In the genomic region with DNA sequence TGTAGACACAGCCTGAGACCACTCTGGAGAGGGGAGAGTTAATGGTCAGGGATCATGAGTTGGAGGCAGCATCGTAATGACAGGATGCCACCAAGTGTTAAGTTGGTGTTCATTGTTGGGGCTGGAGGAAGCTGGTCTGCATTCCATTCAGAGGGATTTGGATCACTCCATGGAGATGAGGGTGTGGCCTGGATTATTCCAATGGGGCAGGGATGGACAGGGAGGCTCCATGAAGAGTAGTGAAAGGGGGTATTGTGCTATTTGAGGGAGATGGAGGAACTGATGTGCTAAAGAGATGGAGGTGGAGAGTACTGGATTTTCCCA, we compare ENCODE assay signal across 10 cellular contexts. TPM values are rescaled to one million over a fixed set of nuclear protein-coding genes. Genes with fewer than 3 reads are reported as not detected.
DNase-seq lines count a peak whose midpoint lies in the region; ATAC-seq, FAIRE-seq and TF ChIP-seq lines count a peak whose summit lies in the region.
"Had no signal": no experiment of that assay in that cellular context is flagged by ENCODE, and none has a peak within 500 bp of the region (broad histone marks: within the 10 kb centered on the region; RNA-seq: fewer than 3 reads in every experiment).

No MANE protein-coding gene starts in this region.

- POLR2A ChIA-PET in A673 (lab: Charles Lee; ENCODE audit: low non-redundant PET): no interaction called here

- CTCF ChIA-PET in A673 (lab: Charles Lee): no interaction called here

- H3K27ac ChIP-seq in A673 (ENCODE audit: low read depth, low read length, poor library complexity, severe bottlenecking) (peak overlapping the region; percentile 57), keratinocyte (ENCODE audit: control insufficient read depth, insufficient read depth, low read length) (no peak overlapping the region)

- no peaks in the 10 kb centered on the region for H3K9me1 ChIP-seq in keratinocyte (ENCODE audit: control insufficient read depth, extremely low read depth, insufficient read depth, low read length)

- intact Hi-C loops in A673 (cut with micrococcal nuclease; ENCODE audit: unreplicated experiment): no loop called here

- H3K27me3 ChIP-seq in A673 (replicated peaks; ENCODE audit: insufficient read depth, low read depth, low read length, poor library complexity) (no peaks in the 10 kb centered on the region), H7 (ENCODE audit: control insufficient read depth, insufficient read depth, low read length) (no peaks in the 10 kb centered on the region; the same call in 1 of the 2 replicates), keratinocyte (ENCODE audit: control insufficient read depth, extremely low read depth, insufficient read depth, low read length) (no peaks in the 10 kb centered on the region)

- peak; percentile 68 for FAIRE-seq in keratinocyte (lab: Jason Lieb, UNC)

- H3K4me2 ChIP-seq in keratinocyte (ENCODE audit: control insufficient read depth, extremely low read depth, insufficient read depth, low read depth, low read length): no peak overlapping the region

- no peak overlapping the region for H2AFZ ChIP-seq in keratinocyte (ENCODE audit: control insufficient read depth, low read length)

- no peak overlapping the region for H3K9ac ChIP-seq in keratinocyte (ENCODE audit: control insufficient read depth, extremely low read depth, insufficient read depth, low read length)

- peak; percentile 59 for DNase-seq in A673 (ENCODE audit: low spot score)
- peak; percentile 78 for DNase-seq in H7
- DNase-seq in astrocyte of the hippocampus (ENCODE audit: low read depth, low spot score): peak; percentile 66
- DNase-seq in keratinocyte (ENCODE audit: low read depth, low spot score): no peak
- no peak for DNase-seq in activated CD8-positive, alpha-beta memory T cell treated with anti-CD3 and anti-CD28 coated beads, Interleukin-2, amount 50 U/mL, for 4 hours
- DNase-seq in islet precursor cell: no peak
- DNase-seq in activated CD8-positive, alpha-beta memory T cell treated with anti-CD3 and anti-CD28 coated beads for 24 hours: no peak
- DNase-seq: DND-41; stimulated activated naive CD4-positive, alpha-beta T cell treated with Interleukin-2 at 50 U/mL for 16 hours had no signal

- dilution Hi-C loops in keratinocyte (cut with MboI; ENCODE audit: extremely low pct_ligation_motif_present, low sequenced_read_pairs): no loop called here

- H4K20me1 ChIP-seq in keratinocyte (ENCODE audit: control insufficient read depth, extremely low read depth, insufficient read depth, low read length): no peaks in the 10 kb centered on the region

- H3K36me3 ChIP-seq in A673 (ENCODE audit: insufficient read depth, low read length, poor library complexity, severe bottlenecking): peaks cover 53% of the 10 kb centered on the region
- peaks cover 22% of the 10 kb centered on the region for H3K36me3 ChIP-seq in H7 (replicated peaks; ENCODE audit: control insufficient read depth, insufficient read depth, low read length)
- peaks cover 6 to 13% of the 10 kb centered on the region in 2 experiments for H3K36me3 ChIP-seq in keratinocyte (ENCODE audit: control insufficient read depth in 2 of 2, extremely low read depth in 1 of 2, insufficient read depth in 2 of 2, low read length in 2 of 2)

- no peak for TF ChIP-seq CTCF in A673 (conservative IDR thresholded peaks at IDR 0.05; ENCODE audit: low read depth, low read length)
- TF ChIP-seq CTCF in keratinocyte (optimal IDR thresholded peaks at IDR 0.05 in 1 of 3, IDR thresholded peaks at IDR 0.05 in 1 of 3, conservative IDR thresholded peaks at IDR 0.05 in 1 of 3; ENCODE audit: extremely low read depth in 1 of 3, insufficient read depth in 2 of 3, low read length in 3 of 3): peak in 1 of 3 experiments; percentile 55

- no peak overlapping the region for H3K4me3 ChIP-seq in A673 (ENCODE audit: low read depth, low read length, poor library complexity, severe bottlenecking)
- no peak overlapping the region for H3K4me3 ChIP-seq in H7 (ENCODE audit: insufficient read depth, low read depth, low read length)
- no peak overlapping the region for H3K4me3 ChIP-seq in keratinocyte (ENCODE audit: control insufficient read depth in 2 of 3, extremely low read depth in 1 of 3, insufficient read depth in 2 of 3, low read depth in 1 of 3, low read length in 3 of 3)

- no TSS peak for BruUV-seq in A673 (replicated peaks; lab: Mats Ljungman, UMichigan)

- ATAC-seq in GM18511 (IDR thresholded peaks at IDR 0.05; ENCODE audit: unreplicated experiment): no peak

- H3K4me1 ChIP-seq in A673 (ENCODE audit: insufficient read depth, low read length, poor library complexity, severe bottlenecking) (no peaks in the 10 kb centered on the region), keratinocyte (ENCODE audit: control insufficient read depth, extremely low read depth, insufficient read depth, low read length) (peaks cover 5% of the 10 kb centered on the region)

- no peaks in the 10 kb centered on the region for H3K79me2 ChIP-seq in keratinocyte (ENCODE audit: control insufficient read depth, insufficient read depth, low read length)

- no peaks in the 10 kb centered on the region for H3K9me3 ChIP-seq in A673 (ENCODE audit: low read depth, low read length, poor library complexity, severe bottlenecking)
- H3K9me3 ChIP-seq in keratinocyte (ENCODE audit: control insufficient read depth, low read depth, low read length): no peaks in the 10 kb centered on the region

RNA-seq across cellular contexts. Expression of a gene that starts 1.1 kb away (rescaled TPM):
- total RNA-seq in A673 (2021): 9.9 and 19.9 TPM in 2 replicates
- 1.8 and 7.7 TPM in 2 replicates for total RNA-seq in H7 (2014; rRNA removed; shearing (Covaris generic))
- polyA plus RNA-seq in keratinocyte: 1.1 to 2.1 TPM (median 1.7 TPM) in 3 replicates
- 0.39 TPM for polyA plus RNA-seq in keratinocyte (2011; ENCODE audit: low read depth)
- 0.13 and 0.23 TPM in 2 replicates for polyA plus RNA-seq in keratinocyte (2011; cell fraction: cytosol; rRNA removed)
- 11.5 and 12.2 TPM in 2 replicates for polyA plus RNA-seq in keratinocyte (2011; cell fraction: nucleus; rRNA removed)
- 0.95 and 2.7 TPM in 2 replicates for polyA plus RNA-seq in keratinocyte (2012; ENCODE audit: low replicate concordance)
- not detected in 3 replicates for polyA minus RNA-seq in keratinocyte
- polyA minus RNA-seq in keratinocyte (2011; cell fraction: cytosol; rRNA and poly(A)+ RNA removed): not detected
- not detected in 2 replicates for polyA minus RNA-seq in keratinocyte (2011; cell fraction: nucleus; rRNA and poly(A)+ RNA removed)

RNA-seq across cellular contexts. Expression of a gene that starts 13.5 kb away (rescaled TPM):
- total RNA-seq in A673 (2021): 2.7 and 2.8 TPM in 2 replicates
- 0.44 and 2.1 TPM in 2 replicates for total RNA-seq in H7 (2014; rRNA removed; shearing (Covaris generic))
- polyA plus RNA-seq in keratinocyte: 0.32 to 0.47 TPM (median 0.33 TPM) in 3 replicates
- polyA plus RNA-seq in keratinocyte (2011; ENCODE audit: low read depth): 0.12 TPM
- polyA plus RNA-seq in keratinocyte (2011; cell fraction: cytosol; rRNA removed): 0.28 and 0.31 TPM in 2 replicates
- polyA plus RNA-seq in keratinocyte (2011; cell fraction: nucleus; rRNA removed): 1.6 and 1.8 TPM in 2 replicates
- 0.68 and 0.72 TPM in 2 replicates for polyA plus RNA-seq in keratinocyte (2012; ENCODE audit: low replicate concordance)
- polyA minus RNA-seq in keratinocyte: 0.16 to 2.3 TPM (median 1.3 TPM) in 3 replicates
- 0.96 TPM for polyA minus RNA-seq in keratinocyte (2011; cell fraction: cytosol; rRNA and poly(A)+ RNA removed)
- 0.93 and 0.95 TPM in 2 replicates for polyA minus RNA-seq in keratinocyte (2011; cell fraction: nucleus; rRNA and poly(A)+ RNA removed)

RNA-seq across cellular contexts. Expression of a gene that starts 23.8 kb away (rescaled TPM):
- total RNA-seq in A673 (2021): 76.4 and 102 TPM in 2 replicates
- total RNA-seq in H7 (2014; rRNA removed; shearing (Covaris generic)): 19.5 and 28.4 TPM in 2 replicates
- 9.4 to 14.8 TPM (median 11.4 TPM) in 3 replicates for polyA plus RNA-seq in keratinocyte
- 3.5 TPM for polyA plus RNA-seq in keratinocyte (2011; ENCODE audit: low read depth)
- 2.8 and 3.0 TPM in 2 replicates for polyA plus RNA-seq in keratinocyte (2011; cell fraction: cytosol; rRNA removed)
- 70.2 and 88.1 TPM in 2 replicates for polyA plus RNA-seq in keratinocyte (2011; cell fraction: nucleus; rRNA removed)
- polyA plus RNA-seq in keratinocyte (2012; ENCODE audit: low replicate concordance): 5.7 and 8.1 TPM in 2 replicates
- 11.4 to 26.0 TPM (median 11.9 TPM) in 3 replicates for polyA minus RNA-seq in keratinocyte
- 4.6 TPM for polyA minus RNA-seq in keratinocyte (2011; cell fraction: cytosol; rRNA and poly(A)+ RNA removed)
- polyA minus RNA-seq in keratinocyte (2011; cell fraction: nucleus; rRNA and poly(A)+ RNA removed): 16.9 and 24.6 TPM in 2 replicates

RNA-seq across cellular contexts. Expression of a gene that starts 27.2 kb away (rescaled TPM):
- 371 and 431 TPM in 2 replicates for total RNA-seq in A673 (2021)
- 456 and 621 TPM in 2 replicates for total RNA-seq in H7 (2014; rRNA removed; shearing (Covaris generic))
- polyA plus RNA-seq in keratinocyte: 759 to 873 TPM (median 832 TPM) in 3 replicates
- 179 TPM for polyA plus RNA-seq in keratinocyte (2011; ENCODE audit: low read depth)
- 745 and 872 TPM in 2 replicates for polyA plus RNA-seq in keratinocyte (2011; cell fraction: cytosol; rRNA removed)
- polyA plus RNA-seq in keratinocyte (2011; cell fraction: nucleus; rRNA removed): 529 and 614 TPM in 2 replicates
- 410 and 713 TPM in 2 replicates for polyA plus RNA-seq in keratinocyte (2012; ENCODE audit: low replicate concordance)
- polyA minus RNA-seq in keratinocyte: 523 to 625 TPM (median 598 TPM) in 3 replicates
- 418 TPM for polyA minus RNA-seq in keratinocyte (2011; cell fraction: cytosol; rRNA and poly(A)+ RNA removed)
- polyA minus RNA-seq in keratinocyte (2011; cell fraction: nucleus; rRNA and poly(A)+ RNA removed): 155 and 178 TPM in 2 replicates

RNA-seq across cellular contexts. Expression of a gene that starts 32.0 kb away (rescaled TPM):
- 233 and 247 TPM in 2 replicates for total RNA-seq in A673 (2021)
- 114 and 115 TPM in 2 replicates for total RNA-seq in H7 (2014; rRNA removed; shearing (Covaris generic))
- 17.2 to 57.2 TPM (median 26.3 TPM) in 3 replicates for polyA plus RNA-seq in keratinocyte
- polyA plus RNA-seq in keratinocyte (2011; ENCODE audit: low read depth): 44.1 TPM
- 27.8 and 40.9 TPM in 2 replicates for polyA plus RNA-seq in keratinocyte (2011; cell fraction: cytosol; rRNA removed)
- 85.5 and 95.4 TPM in 2 replicates for polyA plus RNA-seq in keratinocyte (2011; cell fraction: nucleus; rRNA removed)
- polyA plus RNA-seq in keratinocyte (2012; ENCODE audit: low replicate concordance): 61.7 and 103 TPM in 2 replicates
- 55.0 to 361 TPM (median 75.6 TPM) in 3 replicates for polyA minus RNA-seq in keratinocyte
- 101 TPM for polyA minus RNA-seq in keratinocyte (2011; cell fraction: cytosol; rRNA and poly(A)+ RNA removed)
- 84.8 and 88.7 TPM in 2 replicates for polyA minus RNA-seq in keratinocyte (2011; cell fraction: nucleus; rRNA and poly(A)+ RNA removed)

Comparison
In these comparisons a context has a peak if more than half of its experiments do, and no peak if none do; other contexts are left out.
1. DNase-seq: peak in A673 (single experiment), H7 (single experiment) and astrocyte of the hippocampus (single experiment); none in keratinocyte (single experiment), activated CD8-positive, alpha-beta memory T cell treated with anti-CD3 and anti-CD28 coated beads, Interleukin-2, amount 50 U/mL, for 4 hours (single experiment), islet precursor cell (single experiment) and activated CD8-positive, alpha-beta memory T cell treated with anti-CD3 and anti-CD28 coated beads for 24 hours (single experiment).